Comparison of ENCODE assay signal across 20 cellular contexts in the genomic region with DNA sequence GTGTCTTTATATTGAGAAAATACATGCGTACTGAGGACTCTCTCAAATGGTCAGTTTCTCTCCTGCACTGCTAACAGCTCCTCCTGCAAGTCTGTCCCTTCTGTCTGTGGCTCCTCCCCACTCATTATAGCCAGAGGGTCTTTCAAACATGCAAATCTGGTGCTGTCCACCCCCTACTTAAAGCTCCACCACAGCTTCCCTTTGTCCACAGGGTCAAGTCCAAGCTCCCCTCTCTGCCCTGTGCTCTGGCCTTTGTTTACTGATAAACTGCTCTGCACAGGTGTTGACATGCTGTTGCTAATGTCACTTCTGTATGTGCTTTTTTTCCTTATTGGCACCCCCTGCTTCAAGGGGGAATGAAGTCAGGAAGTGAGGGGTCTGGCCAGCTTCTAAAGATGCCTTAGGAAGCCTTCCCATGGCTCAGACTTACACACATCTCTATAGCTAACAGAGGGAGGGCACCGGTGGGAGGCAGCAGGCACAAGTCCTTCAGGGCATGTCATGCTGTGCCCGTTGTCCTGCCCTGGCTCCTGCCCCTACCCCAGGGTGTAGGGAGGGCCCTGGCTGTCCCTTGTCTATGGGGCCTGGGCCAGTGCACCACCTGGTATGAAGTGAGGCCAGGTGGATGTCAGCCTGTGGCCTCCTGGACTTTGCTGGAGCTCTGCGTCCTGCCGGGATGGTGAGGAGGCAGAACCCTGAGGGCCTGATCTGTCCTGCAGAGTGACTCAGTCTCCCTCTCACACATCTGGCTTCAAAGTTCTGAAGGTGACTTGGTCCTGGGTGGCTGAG. TPM values are rescaled to one million over a fixed set of nuclear protein-coding genes. Genes with fewer than 3 reads are reported as not detected.
DNase-seq lines count a peak whose midpoint lies in the region; ATAC-seq, FAIRE-seq and TF ChIP-seq lines count a peak whose summit lies in the region.
"Had no signal": no experiment of that assay in that cellular context is flagged by ENCODE, and none has a peak within 500 bp of the region (broad histone marks: within the 10 kb centered on the region; RNA-seq: fewer than 3 reads in every experiment).

No MANE protein-coding gene starts in this region.

- 80% methylated on average over 5 of the region's 5 CpGs; no CpG with 5 or more reads in 1 of the 2 experiments for WGBS in H1 (ENCODE audit: extremely low coverage in 1 of 2, insufficient coverage in 1 of 2, insufficient read length in 1 of 2, insufficient replicate concordance in 2 of 2, low coverage in 1 of 2, low lambda C conversion rate in 2 of 2, missing lambda C conversion rate in 1 of 2), 2 experiments
- WGBS in aorta, 2 donors, result 79 to 86% methylated on average over 5 of the region's 5 CpGs

- H3K4me2 ChIP-seq in H1 (ENCODE audit: insufficient read depth in 1 of 2, low read depth in 2 of 2, low read length in 2 of 2), result no peak overlapping the region

- POLR2A ChIA-PET in H1 (lab: Charles Lee; ENCODE audit: partially characterized antibody), result interaction anchor here (0.8 to 2.5 kb wide), 4 partner anchors 11 to 65 kb away, joined by 4 to 15 read pairs (median 4); partner anchors contain the start of gene ELF3

- H3K14ac ChIP-seq in H1 (ENCODE audit: insufficient read length), result no peak overlapping the region

- no peak overlapping the region for H3K18ac ChIP-seq in H1 (ENCODE audit: extremely low read depth, low read length)

- no peak overlapping the region for H4K91ac ChIP-seq in H1 (replicated peaks; ENCODE audit: insufficient read length, low read length)

- intact Hi-C loops in natural killer cell (cut with micrococcal nuclease), result no loop called here
- intact Hi-C loops in mucosa of descending colon (cut with DNase I, micrococcal nuclease), result no loop called here
- intact Hi-C loops in aorta (cut with DNase I), result no loop called here

- TF ChIP-seq CTCF in natural killer cell (IDR thresholded peaks at IDR 0.05) (no peak), H1 (IDR thresholded peaks at IDR 0.05; ENCODE audit: control extremely low read depth in 1 of 3, insufficient read depth in 1 of 3, low read depth in 1 of 3, low read length in 3 of 3) (no peak), mucosa of descending colon (IDR thresholded peaks at IDR 0.05) (no peak)

- no peak for FAIRE-seq in H1 (lab: Jason Lieb, UNC)
- FAIRE-seq: frontal cortex had no signal

- CTCF ChIA-PET in H1 (lab: Charles Lee; ENCODE audit: partially characterized antibody), result interaction anchor here (0.8 to 1.2 kb wide), 9 partner anchors 8 to 179 kb away, joined by 3 to 5 read pairs (median 3); partner anchors contain the start of gene ELF3

- no peaks in the 10 kb centered on the region for H3K4me1 Mint-ChIP-seq in natural killer cell treated with Interleukin-12 subunit alpha and Interleukin-12 subunit beta and Interleukin-15 and Interleukin-18, amount 100 ng/mL, for 72 hours (ENCODE audit: low read depth in 2 of 2)
- no peaks in the 10 kb centered on the region for H3K4me1 Mint-ChIP-seq in natural killer cell
- no peaks in the 10 kb centered on the region for H3K4me1 Mint-ChIP-seq in activated T-cell treated with anti-CD3 and anti-CD28 coated beads, Interleukin-2, amount 50 U/mL, for 24 hours (ENCODE audit: low read depth)
- H3K4me1 Mint-ChIP-seq: CD4-positive, alpha-beta memory T cell had no signal

- ATAC-seq in natural killer cell treated with Interleukin-12 subunit alpha and Interleukin-12 subunit beta and Interleukin-15 and Interleukin-18, amount 100 ng/mL, for 72 hours, result peak; percentile 15 to 50
- ATAC-seq in natural killer cell, result no peak
- peak; percentile 15 for ATAC-seq in mucosa of descending colon
- peak; percentile 10 for ATAC-seq in aorta (ENCODE audit: low FRiP score)

- H3K27ac ChIP-seq in H1 (ENCODE audit: low read depth, low read length), result no peak overlapping the region
- H3K27ac ChIP-seq in aorta (ENCODE audit: low read depth in 1 of 2, low read length in 2 of 2), result no peak overlapping the region
- no peak overlapping the region for H3K27ac ChIP-seq in substantia nigra (ENCODE audit: low read depth, low read length, poor library complexity, severe bottlenecking)

- no peaks in the 10 kb centered on the region for H3K36me3 Mint-ChIP-seq in natural killer cell treated with Interleukin-12 subunit alpha and Interleukin-12 subunit beta and Interleukin-15 and Interleukin-18, amount 100 ng/mL, for 72 hours
- H3K36me3 Mint-ChIP-seq in natural killer cell, result no peaks in the 10 kb centered on the region
- H3K36me3 Mint-ChIP-seq in activated T-cell treated with anti-CD3 and anti-CD28 coated beads, Interleukin-2, amount 50 U/mL, for 24 hours (ENCODE audit: low read depth), result no peaks in the 10 kb centered on the region
- H3K36me3 Mint-ChIP-seq: CD4-positive, alpha-beta memory T cell had no signal

- H3K4me1 ChIP-seq in H1 (replicated peaks in 1 of 4; ENCODE audit: control insufficient read depth in 3 of 4, insufficient read depth in 4 of 4, low read length in 3 of 4) (peaks cover 0 to 4% (median 3%) of the 10 kb centered on the region in 4 experiments; a peak in 4 of 7 replicates), mucosa of descending colon (ENCODE audit: low read depth) (peaks cover 46% of the 10 kb centered on the region), aorta (ENCODE audit: control insufficient read depth in 1 of 2, insufficient read depth in 2 of 2, low read length in 2 of 2) (no peaks in the 10 kb centered on the region)

- no peak overlapping the region for H4K5ac ChIP-seq in H1 (ENCODE audit: insufficient read length, low read depth, low read length)

- H3K27ac Mint-ChIP-seq in natural killer cell treated with Interleukin-12 subunit alpha and Interleukin-12 subunit beta and Interleukin-15 and Interleukin-18, amount 100 ng/mL, for 72 hours, result peak overlapping the region in 1 of 2 donors; percentile 18
- no peak overlapping the region for H3K27ac Mint-ChIP-seq in natural killer cell
- H3K27ac Mint-ChIP-seq in activated T-cell treated with anti-CD3 and anti-CD28 coated beads, Interleukin-2, amount 50 U/mL, for 24 hours, result no peak overlapping the region
- H3K27ac Mint-ChIP-seq: CD4-positive, alpha-beta memory T cell; T-helper 2 cell treated with Interferon-gamma antibody and Interleukin-4, amounts not matched to agents 5 μg/mL and 100 μg/mL, for 36 hours had no signal

- H3K56ac ChIP-seq in H1 (replicated peaks; ENCODE audit: insufficient read length, low read depth, low read length), result no peak overlapping the region

- H3K79me2 ChIP-seq in H1 (ENCODE audit: control insufficient read depth in 1 of 2, insufficient read depth in 2 of 2, low read length in 2 of 2), result no peaks in the 10 kb centered on the region

- no peak overlapping the region for H2BK120ac ChIP-seq in H1 (replicated peaks; ENCODE audit: low read depth, low read length)

- H2AFZ ChIP-seq in H1 (ENCODE audit: low read length), result peak overlapping the region; percentile 58

- H3K27me3 ChIP-seq in H1 (replicated peaks in 1 of 4; ENCODE audit: control insufficient read depth in 3 of 4, extremely low read depth in 1 of 4, insufficient read depth in 3 of 4, low read length in 3 of 4) (no peaks in the 10 kb centered on the region), aorta (ENCODE audit: control insufficient read depth in 1 of 2, insufficient read depth in 2 of 2, low read length in 1 of 2) (no peaks in the 10 kb centered on the region)
- H3K27me3 ChIP-seq: MG63, SJSA1 had no signal

- H3K4me3 ChIP-seq in H1 (ENCODE audit: extremely low read depth in 1 of 4, insufficient read depth in 2 of 4, low read depth in 3 of 4, low read length in 4 of 4) (no peak overlapping the region), mucosa of descending colon (no peak overlapping the region), aorta (ENCODE audit: low read length in 2 of 2) (no peak overlapping the region)
- H3K4me3 ChIP-seq: MG63, SJSA1 had no signal

- no peaks in the 10 kb centered on the region for H4K20me1 ChIP-seq in H1 (replicated peaks in 1 of 2; ENCODE audit: control insufficient read depth in 1 of 2, insufficient read depth in 2 of 2, low read length in 2 of 2)

- H3K36me3 ChIP-seq in H1 (ENCODE audit: control insufficient read depth in 2 of 4, insufficient read depth in 4 of 4, low read length in 3 of 4) (no peaks in the 10 kb centered on the region), mucosa of descending colon (ENCODE audit: low read depth) (no peaks in the 10 kb centered on the region), aorta (ENCODE audit: control insufficient read depth in 1 of 2, insufficient read depth in 2 of 2, low read length in 1 of 2) (no peaks in the 10 kb centered on the region)
- H3K36me3 ChIP-seq: MG63, SJSA1 had no signal

- no peak overlapping the region for H2BK15ac ChIP-seq in H1 (ENCODE audit: low read length)

- TF ChIP-seq POLR2A in H1 (IDR thresholded peaks at IDR 0.05; ENCODE audit: control extremely low read depth in 1 of 2, low read depth in 2 of 2, low read length in 2 of 2), result no peak

- H3K4me3 Mint-ChIP-seq in natural killer cell treated with Interleukin-12 subunit alpha and Interleukin-12 subunit beta and Interleukin-15 and Interleukin-18, amount 100 ng/mL, for 72 hours, result no peak overlapping the region
- H3K4me3 Mint-ChIP-seq in natural killer cell, result no peak overlapping the region
- H3K4me3 Mint-ChIP-seq in activated T-cell treated with anti-CD3 and anti-CD28 coated beads, Interleukin-2, amount 50 U/mL, for 24 hours, result no peak overlapping the region
- H3K4me3 Mint-ChIP-seq: CD4-positive, alpha-beta memory T cell; T-helper 2 cell treated with Interferon-gamma antibody and Interleukin-4, amounts not matched to agents 5 μg/mL and 100 μg/mL, for 36 hours had no signal

- H3K9ac ChIP-seq in H1 (replicated peaks in 1 of 4; ENCODE audit: extremely low read depth in 1 of 4, low read depth in 3 of 4, low read length in 3 of 4), result no peak overlapping the region

- H3K9me3 ChIP-seq in H1 (ENCODE audit: insufficient read depth in 2 of 2, low read depth in 1 of 2, low read length in 1 of 2) (no peaks in the 10 kb centered on the region), mucosa of descending colon (no peaks in the 10 kb centered on the region), aorta (ENCODE audit: control insufficient read depth, low read length) (no peaks in the 10 kb centered on the region)
- H3K9me3 ChIP-seq: MG63, SJSA1 had no signal

- no peaks in the 10 kb centered on the region for H3K79me1 ChIP-seq in H1 (ENCODE audit: low read depth, low read length)

- H2AK5ac ChIP-seq in H1 (ENCODE audit: low read depth, low read length), result no peak overlapping the region

- no peak overlapping the region for H3K23ac ChIP-seq in H1 (ENCODE audit: insufficient read length)

- DNase-seq in natural killer cell treated with Interleukin-12 subunit alpha and Interleukin-12 subunit beta and Interleukin-15 and Interleukin-18, amount 100 ng/mL, for 72 hours (ENCODE audit: low spot score), result no peak
- no peak for DNase-seq in natural killer cell
- DNase-seq in H1 (ENCODE audit: low read depth in 1 of 2, low spot score in 2 of 2), result no peak
- peak in 1 of 3 donors; percentile 50 for DNase-seq in mucosa of descending colon
- no peak for DNase-seq in aorta
- DNase-seq in substantia nigra (lab: John Stamatoyannopoulos, UW), result no peak
- no peak for DNase-seq in epidermal melanocyte (ENCODE audit: insufficient read length, low spot score)
- no peak for DNase-seq in activated T-cell treated with anti-CD3 and anti-CD28 coated beads, Interleukin-2, amount 50 U/mL, for 24 hours
- DNase-seq: activated CD4-positive, CD25-positive, alpha-beta regulatory T cell treated with anti-CD3 and anti-CD28 coated beads, Interleukin-2, amount 50 U/mL, for 72 hours; activated effector memory CD4-positive, alpha-beta T cell treated with anti-CD3 and anti-CD28 coated beads, Interleukin-2, amount 50 U/mL, for 16 hours; anterior cingulate cortex; CD4-positive, alpha-beta memory T cell; MG63; stimulated activated CD4-positive, alpha-beta T cell treated with anti-CD3 and anti-CD28 coated beads, Interleukin-15, amount 100 ng/mL, for 24 hours; stimulated activated naive CD4-positive, alpha-beta T cell treated with Interleukin-2 at 50 U/mL for 16 hours had no signal

- no peak overlapping the region for H2BK12ac ChIP-seq in H1 (ENCODE audit: low read depth, low read length)

- no peak overlapping the region for H3K4ac ChIP-seq in H1 (replicated peaks; ENCODE audit: insufficient read length, low read depth, low read length)

- TF ChIP-seq EP300 in H1 (IDR thresholded peaks at IDR 0.05; ENCODE audit: borderline replicate concordance in 1 of 2, low read depth in 2 of 2, low read length in 2 of 2), result no peak

- 0 out of 2 replicates have a peak overlapping the region, but pooled peaks have one; percentile 28 for H2BK5ac ChIP-seq in H1 (ENCODE audit: low read depth, low read length)

- H3K23me2 ChIP-seq in H1 (ENCODE audit: low read depth, low read length), result no peaks in the 10 kb centered on the region

- H2BK20ac ChIP-seq in H1 (ENCODE audit: low read length), result peak overlapping the region; percentile 64; the same call in 1 of the 2 replicates

- H3K27me3 Mint-ChIP-seq in natural killer cell treated with Interleukin-12 subunit alpha and Interleukin-12 subunit beta and Interleukin-15 and Interleukin-18, amount 100 ng/mL, for 72 hours, result no peaks in the 10 kb centered on the region
- H3K27me3 Mint-ChIP-seq in natural killer cell (ENCODE audit: low read depth in 2 of 2), result peaks cover 0 to 2% of the 10 kb centered on the region in 2 donors
- no peaks in the 10 kb centered on the region for H3K27me3 Mint-ChIP-seq in activated T-cell treated with anti-CD3 and anti-CD28 coated beads, Interleukin-2, amount 50 U/mL, for 24 hours
- H3K27me3 Mint-ChIP-seq: CD4-positive, alpha-beta memory T cell had no signal

- no peaks in the 10 kb centered on the region for H3K9me3 Mint-ChIP-seq in natural killer cell treated with Interleukin-12 subunit alpha and Interleukin-12 subunit beta and Interleukin-15 and Interleukin-18, amount 100 ng/mL, for 72 hours
- H3K9me3 Mint-ChIP-seq in natural killer cell, result no peaks in the 10 kb centered on the region
- no peaks in the 10 kb centered on the region for H3K9me3 Mint-ChIP-seq in activated T-cell treated with anti-CD3 and anti-CD28 coated beads, Interleukin-2, amount 50 U/mL, for 24 hours
- H3K9me3 Mint-ChIP-seq: CD4-positive, alpha-beta memory T cell; T-helper 2 cell treated with Interferon-gamma antibody and Interleukin-4, amounts not matched to agents 5 μg/mL and 100 μg/mL, for 36 hours had no signal

- no peak for TF ChIP-seq RAD21 in H1 (IDR thresholded peaks at IDR 0.05 in 1 of 2, conservative IDR thresholded peaks at IDR 0.05 in 1 of 2; ENCODE audit: low read depth in 2 of 2, low read length in 2 of 2)

- H4K8ac ChIP-seq in H1 (ENCODE audit: extremely low read depth, insufficient read depth, low read length), result peak overlapping the region; percentile 68; the same call in 1 of the 2 replicates

RNA-seq across cellular contexts. Expression of gene GPR37L1, which starts 47.5 kb away (rescaled TPM):
- total RNA-seq in natural killer cell treated with Interleukin-12 subunit alpha and Interleukin-12 subunit beta and Interleukin-15 and Interleukin-18, amount 100 ng/mL, for 72 hours, result not detected
- total RNA-seq in natural killer cell, result not detected
- 0.08 and 0.13 TPM in 2 replicates for total RNA-seq in H1 (2021; fragmentation: NEBNext Ultra II Directional; extraction: Animal tissue kit (Norgen Biotek cat#: 25700))
- 0.23 and 0.25 TPM in 2 replicates for polyA plus RNA-seq in H1 (2011; rRNA removed)
- polyA plus RNA-seq in H1 (2011; cell fraction: cytosol; rRNA removed), result 0.16 TPM
- 0.17 TPM for polyA plus RNA-seq in H1 (2011; cell fraction: nucleus; rRNA removed)
- 0.18 to 0.20 TPM (median 0.20 TPM) in 4 replicates for polyA plus RNA-seq in H1 (2012, experiment 1 of 2)
- polyA plus RNA-seq in H1 (2012, experiment 2 of 2), result 0.09 TPM
- 0.10 TPM for polyA plus RNA-seq in H1 (2013, experiment 1 of 2)
- 0.15 TPM for polyA plus RNA-seq in H1 (2013, experiment 2 of 2)
- polyA minus RNA-seq in H1 (2011; rRNA and poly(A)+ RNA removed), result 0.13 and 0.22 TPM in 2 replicates
- not detected for polyA minus RNA-seq in H1 (2011; cell fraction: cytosol; rRNA and poly(A)+ RNA removed)
- 0.50 TPM for polyA minus RNA-seq in H1 (2011; cell fraction: nucleus; rRNA and poly(A)+ RNA removed)
- 1 to 10 TPM; 2.4 to 3.5 (median 2.9) TPM for total RNA-seq in mucosa of descending colon
- under 1 TPM in 1 of 2 donors, not detected in 1; 0.06 TPM for total RNA-seq in aorta
- polyA plus RNA-seq in aorta, result not detected
- total RNA-seq: CD4-positive, alpha-beta memory T cell had no signal
- polyA plus RNA-seq: AG04450, neural cell had no signal

Comparison
In these comparisons a context has a peak if more than half of its experiments do, and no peak if none do; other contexts are left out.
1. ATAC-seq: peak in natural killer cell treated with Interleukin-12 subunit alpha and Interleukin-12 subunit beta and Interleukin-15 and Interleukin-18, amount 100 ng/mL, for 72 hours (2 of 2), mucosa of descending colon (single experiment) and aorta (single experiment); none in natural killer cell (0 of 3).